Comparison of ENCODE assay signal across 1 cellular context in genomic region chr6:4961322-4962168, GRCh38.
TF ChIP-seq lines count a peak whose summit lies in the region.

No MANE protein-coding gene starts in this region.

TF ChIP-seq in A549, 52 proteins besides CTCF, POLR2A, EP300 and RAD21 (continued from another document):
- TF ChIP-seq JUN (IDR thresholded peaks at IDR 0.05), result no peak
- TF ChIP-seq RARB (CRISPR knock-in tag; IDR thresholded peaks at IDR 0.05), result no peak
- TF ChIP-seq, protein P1, sequence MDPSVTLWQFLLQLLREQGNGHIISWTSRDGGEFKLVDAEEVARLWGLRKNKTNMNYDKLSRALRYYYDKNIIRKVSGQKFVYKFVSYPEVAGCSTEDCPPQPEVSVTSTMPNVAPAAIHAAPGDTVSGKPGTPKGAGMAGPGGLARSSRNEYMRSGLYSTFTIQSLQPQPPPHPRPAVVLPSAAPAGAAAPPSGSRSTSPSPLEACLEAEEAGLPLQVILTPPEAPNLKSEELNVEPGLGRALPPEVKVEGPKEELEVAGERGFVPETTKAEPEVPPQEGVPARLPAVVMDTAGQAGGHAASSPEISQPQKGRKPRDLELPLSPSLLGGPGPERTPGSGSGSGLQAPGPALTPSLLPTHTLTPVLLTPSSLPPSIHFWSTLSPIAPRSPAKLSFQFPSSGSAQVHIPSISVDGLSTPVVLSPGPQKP (IDR thresholded peaks at IDR 0.05; ENCODE audit: low read depth, low read length), result no peak
- no peak for TF ChIP-seq KDM1A (IDR thresholded peaks at IDR 0.05; ENCODE audit: low read depth)
- TF ChIP-seq ZC3H11A (IDR thresholded peaks at IDR 0.05), result no peak
- no peak for TF ChIP-seq CHD4 (IDR thresholded peaks at IDR 0.05; ENCODE audit: borderline replicate concordance)
- TF ChIP-seq CHD2 (IDR thresholded peaks at IDR 0.05; ENCODE audit: low read length, partially characterized antibody), result no peak
- no peak for TF ChIP-seq RFX5 (IDR thresholded peaks at IDR 0.05)
- TF ChIP-seq SREBF2 (IDR thresholded peaks at IDR 0.05), result no peak
- no peak for TF ChIP-seq MAX (IDR thresholded peaks at IDR 0.05)
- TF ChIP-seq, protein P2, sequence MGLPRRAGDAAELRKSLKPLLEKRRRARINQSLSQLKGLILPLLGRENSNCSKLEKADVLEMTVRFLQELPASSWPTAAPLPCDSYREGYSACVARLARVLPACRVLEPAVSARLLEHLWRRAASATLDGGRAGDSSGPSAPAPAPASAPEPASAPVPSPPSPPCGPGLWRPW (IDR thresholded peaks at IDR 0.05), result no peak
